30 cellular contexts compared by ENCODE assay signal in genomic region chr13:44750618-44751017, GRCh38.
"Had no signal": no experiment of that assay in that cellular context is flagged by ENCODE, and none has a peak within 500 bp of the region (broad histone marks: within the 10 kb centered on the region; RNA-seq: fewer than 3 reads in every experiment).

No MANE protein-coding gene starts in this region.

- H2AFZ ChIP-seq: parathyroid adenoma had no signal

- H3K36me3 Mint-ChIP-seq: naive thymus-derived CD8-positive, alpha-beta T cell; natural killer cell treated with Interleukin-12 subunit alpha and Interleukin-12 subunit beta and Interleukin-15 and Interleukin-18, amount 100 ng/mL, for 72 hours; stimulated activated effector memory CD8-positive, alpha-beta T cell treated with anti-CD3 and anti-CD28 coated beads, Interleukin-12 subunit alpha, Interleukin-12 subunit beta, amount 100 ng/mL, for 72 hours; stimulated activated naive B cell treated with anti-CD40 and anti-IgM and Interleukin-4, amounts not matched to agents 10 μg/mL and 1 μg/mL and 100 μg/mL, for 72 hours; type B pancreatic cell had no signal

- H3K27ac Mint-ChIP-seq: naive thymus-derived CD8-positive, alpha-beta T cell; natural killer cell treated with Interleukin-12 subunit alpha and Interleukin-12 subunit beta and Interleukin-15 and Interleukin-18, amount 100 ng/mL, for 72 hours; nephron progenitor cell; progenitor cell of endocrine pancreas; stimulated activated effector memory CD8-positive, alpha-beta T cell treated with anti-CD3 and anti-CD28 coated beads, Interleukin-12 subunit alpha, Interleukin-12 subunit beta, amount 100 ng/mL, for 72 hours; stimulated activated naive B cell treated with anti-CD40 and anti-IgM and Interleukin-4, amounts not matched to agents 10 μg/mL and 1 μg/mL and 100 μg/mL, for 72 hours; stimulated activated naive CD8-positive, alpha-beta T cell treated with anti-CD3 and anti-CD28 coated beads, Interleukin-15, Interleukin-2, amounts not matched to agents 100 ng/mL and 50 ng/mL, for 24 hours; type B pancreatic cell had no signal

- H3K9me3 Mint-ChIP-seq: naive thymus-derived CD8-positive, alpha-beta T cell; natural killer cell treated with Interleukin-12 subunit alpha and Interleukin-12 subunit beta and Interleukin-15 and Interleukin-18, amount 100 ng/mL, for 72 hours; nephron progenitor cell; neural crest cell; stimulated activated effector memory CD8-positive, alpha-beta T cell treated with anti-CD3 and anti-CD28 coated beads, Interleukin-12 subunit alpha, Interleukin-12 subunit beta, amount 100 ng/mL, for 72 hours; stimulated activated naive B cell treated with anti-CD40 and anti-IgM and Interleukin-4, amounts not matched to agents 10 μg/mL and 1 μg/mL and 100 μg/mL, for 72 hours; stimulated activated naive CD8-positive, alpha-beta T cell treated with anti-CD3 and anti-CD28 coated beads, Interleukin-15, Interleukin-2, amounts not matched to agents 100 ng/mL and 50 ng/mL, for 24 hours; type B pancreatic cell had no signal

- H3K36me3 ChIP-seq: neutrophil, ovary, right lobe of liver, sigmoid colon, stomach, thoracic aorta, thyroid gland, tibial nerve, upper lobe of right lung, uterus had no signal

- H3K9me3 ChIP-seq: neutrophil, ovary, psoas muscle, right lobe of liver, sigmoid colon, stomach, thoracic aorta, thyroid gland, tibial nerve, upper lobe of right lung, uterus had no signal

- H3K4me1 ChIP-seq: parathyroid adenoma, right lobe of liver, sigmoid colon, thyroid gland, upper lobe of right lung, uterus had no signal

- H3K27me3 Mint-ChIP-seq: naive thymus-derived CD8-positive, alpha-beta T cell; progenitor cell of endocrine pancreas; type B pancreatic cell had no signal

- H3K27ac ChIP-seq: neutrophil, ovary, parathyroid adenoma, right lobe of liver, sigmoid colon, stomach, thoracic aorta, thyroid gland, tibial nerve, upper lobe of right lung, uterus had no signal

- H3K9ac ChIP-seq: parathyroid adenoma had no signal

- H3K4me1 Mint-ChIP-seq: naive thymus-derived CD8-positive, alpha-beta T cell; stimulated activated effector memory CD8-positive, alpha-beta T cell treated with anti-CD3 and anti-CD28 coated beads, Interleukin-12 subunit alpha, Interleukin-12 subunit beta, amount 100 ng/mL, for 72 hours; stimulated activated naive B cell treated with anti-CD40 and anti-IgM and Interleukin-4, amounts not matched to agents 10 μg/mL and 1 μg/mL and 100 μg/mL, for 72 hours had no signal

- H3K27me3 ChIP-seq: neutrophil, ovary, right lobe of liver, sigmoid colon, stomach, thyroid gland, tibial nerve, upper lobe of right lung, uterus had no signal

- ATAC-seq: naive thymus-derived CD8-positive, alpha-beta T cell; natural killer cell treated with Interleukin-12 subunit alpha and Interleukin-12 subunit beta and Interleukin-15 and Interleukin-18, amount 100 ng/mL, for 72 hours; psoas muscle; right cardiac atrium; right lobe of liver; stimulated activated effector memory CD8-positive, alpha-beta T cell treated with anti-CD3 and anti-CD28 coated beads, Interleukin-12 subunit alpha, Interleukin-12 subunit beta, amount 100 ng/mL, for 72 hours; stimulated activated naive B cell treated with anti-CD40 and anti-IgM and Interleukin-4, amounts not matched to agents 10 μg/mL and 1 μg/mL and 100 μg/mL, for 72 hours; upper lobe of right lung had no signal

- H3K4me3 Mint-ChIP-seq: naive thymus-derived CD8-positive, alpha-beta T cell; natural killer cell treated with Interleukin-12 subunit alpha and Interleukin-12 subunit beta and Interleukin-15 and Interleukin-18, amount 100 ng/mL, for 72 hours; nephron progenitor cell; neural crest cell; stimulated activated effector memory CD8-positive, alpha-beta T cell treated with anti-CD3 and anti-CD28 coated beads, Interleukin-12 subunit alpha, Interleukin-12 subunit beta, amount 100 ng/mL, for 72 hours; stimulated activated naive B cell treated with anti-CD40 and anti-IgM and Interleukin-4, amounts not matched to agents 10 μg/mL and 1 μg/mL and 100 μg/mL, for 72 hours; stimulated activated naive CD8-positive, alpha-beta T cell treated with anti-CD3 and anti-CD28 coated beads, Interleukin-15, Interleukin-2, amounts not matched to agents 100 ng/mL and 50 ng/mL, for 24 hours; type B pancreatic cell had no signal

- H3K4me3 ChIP-seq: ovary, psoas muscle, right lobe of liver, sigmoid colon, stomach, thoracic aorta, thyroid gland, tibial nerve, upper lobe of right lung, uterus had no signal

- DNase-seq: naive thymus-derived CD8-positive, alpha-beta T cell; nephron progenitor cell; nucleus accumbens; ovary; posterior cingulate gyrus; psoas muscle; right cardiac atrium; right lobe of liver; sigmoid colon; small intestine; stimulated activated CD4-positive, alpha-beta T cell treated with anti-CD3 and anti-CD28 coated beads, Interleukin-15, amount 100 ng/mL, for 24 hours; stimulated activated CD4-positive, alpha-beta T cell treated with anti-CD3 and anti-CD28 coated beads, Interleukin-2, amount 100 ng/mL, for 24 hours; stimulated activated CD4-positive, alpha-beta T cell treated with anti-CD3 and anti-CD28 coated beads, Interleukin-2, amount 100 ng/mL, for 48 hours; stimulated activated CD4-positive, alpha-beta T cell treated with anti-CD3 and anti-CD28 coated beads, Interleukin-4, amount 100 ng/mL, for 24 hours; stimulated activated naive B cell treated with anti-CD40 and anti-IgM and Interleukin-4, amounts not matched to agents 10 μg/mL and 1 μg/mL and 100 μg/mL, for 72 hours; stimulated activated naive CD4-positive, alpha-beta T cell treated with Interleukin-2 at 50 U/mL for 16 hours; stomach; thyroid gland; upper lobe of right lung; uterus had no signal
